Comparison of ENCODE assay signal across 23 cellular contexts in the genomic region with DNA sequence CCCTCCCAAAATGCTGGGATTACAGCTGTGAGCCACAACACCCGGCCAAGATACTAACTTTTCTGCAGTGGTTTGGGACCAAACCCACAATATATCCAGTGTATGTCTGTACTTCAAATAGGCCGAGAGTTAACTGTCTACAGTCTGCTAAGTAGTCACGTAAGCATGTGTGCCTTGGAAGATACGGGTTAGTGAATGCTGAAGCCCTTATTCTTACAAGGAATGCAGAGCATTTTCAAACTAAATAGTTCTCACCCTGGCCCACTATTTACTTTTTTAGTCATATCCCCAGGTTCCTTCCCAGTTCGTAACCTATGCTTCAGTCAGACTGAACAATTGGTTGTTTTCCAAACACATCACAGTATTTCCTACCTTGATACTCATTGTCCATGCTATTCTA.
DNase-seq lines count a peak whose midpoint lies in the region; ATAC-seq, FAIRE-seq and TF ChIP-seq lines count a peak whose summit lies in the region.
"Had no signal": no experiment of that assay in that cellular context is flagged by ENCODE, and none has a peak within 500 bp of the region (broad histone marks: within the 10 kb centered on the region; RNA-seq: fewer than 3 reads in every experiment).

No MANE protein-coding gene starts in this region.

- no peak for TF ChIP-seq CTCF in HepG2 (CRISPR knock-in tag; IDR thresholded peaks at IDR 0.05)
- TF ChIP-seq CTCF in right lobe of liver (IDR thresholded peaks at IDR 0.05): no peak
- no peak for TF ChIP-seq CTCF in kidney epithelial cell (IDR thresholded peaks at IDR 0.05; ENCODE audit: insufficient read depth, low read length, poor library complexity, severe bottlenecking)
- no peak for TF ChIP-seq CTCF in progenitor cell of endocrine pancreas (IDR thresholded peaks at IDR 0.05; ENCODE audit: unreplicated experiment)

- TF ChIP-seq RAD21 in HepG2 (CRISPR knock-in tag; IDR thresholded peaks at IDR 0.05): no peak

- H3K4me3 ChIP-seq in HepG2 (replicated peaks in 1 of 3; ENCODE audit: insufficient read depth in 1 of 3, low read depth in 2 of 3, low read length in 3 of 3): no peak overlapping the region
- H3K4me3 ChIP-seq in right lobe of liver: no peak overlapping the region
- no peak overlapping the region for H3K4me3 ChIP-seq in kidney epithelial cell (ENCODE audit: low read depth, low read length)
- H3K4me3 ChIP-seq: transverse colon had no signal

- H3K9ac ChIP-seq in HepG2 (ENCODE audit: insufficient read depth, low read depth, low read length): no peak overlapping the region

- no peaks in the 10 kb centered on the region for H3K27me3 ChIP-seq in HepG2 (ENCODE audit: control insufficient read depth in 1 of 2, insufficient read depth in 2 of 2, low read length in 2 of 2)
- no peaks in the 10 kb centered on the region for H3K27me3 ChIP-seq in right lobe of liver
- no peaks in the 10 kb centered on the region for H3K27me3 ChIP-seq in kidney epithelial cell (ENCODE audit: control insufficient read depth, insufficient read depth, low read length)
- H3K27me3 ChIP-seq: neutrophil, transverse colon had no signal

- peak; percentile 54 for DNase-seq in HepG2 (ENCODE audit: low spot score)
- no peak for DNase-seq in right lobe of liver
- peak; percentile 57 for DNase-seq in brain pericyte (ENCODE audit: low read depth, low spot score)
- peak; percentile 58 for DNase-seq in kidney epithelial cell (ENCODE audit: low read depth)
- no peak for DNase-seq in NCI-H1105 (lab: John Stamatoyannopoulos, UW)
- no peak for DNase-seq in NCI-H446 (lab: John Stamatoyannopoulos, UW)
- DNase-seq in hepatic stellate cell (ENCODE audit: low spot score): no peak
- DNase-seq in progenitor cell of endocrine pancreas (ENCODE audit: low spot score, unreplicated experiment): no peak
- DNase-seq: activated CD4-positive, alpha-beta T cell treated with anti-CD3 and anti-CD28 coated beads for 48 hours; activated CD8-positive, alpha-beta memory T cell treated with anti-CD3 and anti-CD28 coated beads, Interleukin-2, amount 50 U/mL, for 48 hours; activated naive CD4-positive, alpha-beta T cell treated with anti-CD3 and anti-CD28 coated beads, Interleukin-2, amount 10 ng/mL, durations not matched to agents 7 days and 5 days; CD4-positive, alpha-beta memory T cell; GDM1; NCI-H1436; small intestine; stimulated activated naive B cell treated with anti-CD40 and anti-IgM and Interleukin-4, amounts not matched to agents 10 μg/mL and 1 μg/mL and 100 μg/mL, for 72 hours; T1000; transverse colon had no signal

- in situ Hi-C loops in HepG2 (cut with HindIII; ENCODE audit: extremely low pct_ligation_motif_present, low pct_unique_long_range_greater_than_20kb): no loop called here

- no peak for FAIRE-seq in HepG2 (lab: Jason Lieb, UNC)
- FAIRE-seq: A204.1, endometrium, small intestine had no signal

- CTCF ChIA-PET in HepG2 (lab: Yijun Ruan, JAX; ENCODE audit: low intra/inter-chr PET ratio, low total read pairs): no interaction called here

- no peak overlapping the region for H3K27ac ChIP-seq in HepG2 (ENCODE audit: extremely low read length, insufficient read depth, low read length)
- H3K27ac ChIP-seq in right lobe of liver: no peak overlapping the region
- H3K27ac ChIP-seq: HL-60, neutrophil, transverse colon had no signal

- H3K9me3 Mint-ChIP-seq in progenitor cell of endocrine pancreas (ENCODE audit: low read depth): peaks cover 4% of the 10 kb centered on the region
- H3K9me3 Mint-ChIP-seq: activated naive CD4-positive, alpha-beta T cell treated with anti-CD3 and anti-CD28 coated beads, Interleukin-2, amount 10 ng/mL, durations not matched to agents 7 days and 5 days; CD4-positive, alpha-beta memory T cell; central memory CD8-positive, alpha-beta T cell had no signal

- H3K27ac Mint-ChIP-seq in progenitor cell of endocrine pancreas: no peak overlapping the region
- H3K27ac Mint-ChIP-seq: activated naive CD4-positive, alpha-beta T cell treated with anti-CD3 and anti-CD28 coated beads, Interleukin-2, amount 10 ng/mL, durations not matched to agents 7 days and 5 days; CD4-positive, alpha-beta memory T cell had no signal

- H3K79me2 ChIP-seq in HepG2 (ENCODE audit: insufficient read depth, low read length): no peaks in the 10 kb centered on the region

- intact Hi-C loops in HepG2 (cut with micrococcal nuclease; ENCODE audit: unreplicated experiment) (no loop called here), right lobe of liver (cut with DNase I) (no loop called here)

- H4K20me1 ChIP-seq in HepG2 (ENCODE audit: insufficient read depth, low read length): no peaks in the 10 kb centered on the region

- H3K4me1 ChIP-seq in HepG2 (ENCODE audit: insufficient read depth, low read length): peaks cover 13% of the 10 kb centered on the region; the same call in 1 of the 2 replicates
- H3K4me1 ChIP-seq in right lobe of liver: no peaks in the 10 kb centered on the region

- no peak overlapping the region for H3K4me3 Mint-ChIP-seq in progenitor cell of endocrine pancreas (ENCODE audit: low read depth)
- H3K4me3 Mint-ChIP-seq: activated naive CD4-positive, alpha-beta T cell treated with anti-CD3 and anti-CD28 coated beads, Interleukin-2, amount 10 ng/mL, durations not matched to agents 7 days and 5 days; CD4-positive, alpha-beta memory T cell; central memory CD8-positive, alpha-beta T cell; stimulated activated naive B cell treated with anti-CD40 and anti-IgM and Interleukin-4, amounts not matched to agents 10 μg/mL and 1 μg/mL and 100 μg/mL, for 72 hours had no signal

- H3K36me3 Mint-ChIP-seq in progenitor cell of endocrine pancreas (ENCODE audit: insufficient read depth): peaks cover 11% of the 10 kb centered on the region

- no peak overlapping the region for H3K4me2 ChIP-seq in HepG2 (ENCODE audit: low read depth, low read length)

- H3K36me3 ChIP-seq in HepG2 (replicated peaks in 1 of 2; ENCODE audit: control insufficient read depth in 1 of 2, insufficient read depth in 2 of 2, low read length in 2 of 2) (peaks cover 1 to 6% of the 10 kb centered on the region in 2 experiments; a peak in 2 of 5 replicates), right lobe of liver (no peaks in the 10 kb centered on the region), kidney epithelial cell (ENCODE audit: control insufficient read depth, insufficient read depth, low read length) (no peaks in the 10 kb centered on the region)
- H3K36me3 ChIP-seq: transverse colon had no signal

- WGBS in HepG2 (ENCODE audit: low lambda C conversion rate): 77% methylated on average over 5 of the region's 5 CpGs
- WGBS in right lobe of liver (ENCODE audit: insufficient coverage, low coverage, low lambda C conversion rate, missing lambda C conversion rate): 92% methylated on average over 5 of the region's 5 CpGs

- H3K9me3 ChIP-seq in HepG2 (ENCODE audit: low read length) (no peaks in the 10 kb centered on the region), right lobe of liver (no peaks in the 10 kb centered on the region)
- H3K9me3 ChIP-seq: neutrophil, transverse colon had no signal

- POLR2A ChIA-PET in HepG2 (lab: Yijun Ruan, JAX): no interaction called here

- no TSS peak for BruUV-seq in HepG2 (replicated peaks; lab: Mats Ljungman, UMichigan)

- TF ChIP-seq POLR2A in HepG2 (IDR thresholded peaks at IDR 0.05; ENCODE audit: insufficient read depth in 1 of 2, low read depth in 2 of 2, low read length in 2 of 2): no peak
- TF ChIP-seq POLR2A in right lobe of liver (IDR thresholded peaks at IDR 0.05): no peak

- TF ChIP-seq EP300 in HepG2 (IDR thresholded peaks at IDR 0.05; ENCODE audit: low read depth in 2 of 2, low read length in 2 of 2) (no peak), HepG2 (CRISPR knock-in tag; IDR thresholded peaks at IDR 0.05; ENCODE audit: borderline replicate concordance) (no peak)

- H3K27me3 Mint-ChIP-seq in progenitor cell of endocrine pancreas: no peaks in the 10 kb centered on the region
- H3K27me3 Mint-ChIP-seq: activated naive CD4-positive, alpha-beta T cell treated with anti-CD3 and anti-CD28 coated beads, Interleukin-2, amount 10 ng/mL, durations not matched to agents 7 days and 5 days; CD4-positive, alpha-beta memory T cell; central memory CD8-positive, alpha-beta T cell; stimulated activated naive B cell treated with anti-CD40 and anti-IgM and Interleukin-4, amounts not matched to agents 10 μg/mL and 1 μg/mL and 100 μg/mL, for 72 hours had no signal

- no peak overlapping the region for H2AFZ ChIP-seq in HepG2 (ENCODE audit: low read length)

- peaks cover 6% of the 10 kb centered on the region for H3K4me1 Mint-ChIP-seq in progenitor cell of endocrine pancreas (ENCODE audit: low read depth)
- H3K4me1 Mint-ChIP-seq: activated naive CD4-positive, alpha-beta T cell treated with anti-CD3 and anti-CD28 coated beads, Interleukin-2, amount 10 ng/mL, durations not matched to agents 7 days and 5 days; central memory CD8-positive, alpha-beta T cell had no signal

- ATAC-seq in HepG2: no peak; the same call in 2 of the 3 replicates
- no peak for ATAC-seq in right lobe of liver
- ATAC-seq: stimulated activated naive B cell treated with anti-CD40 and anti-IgM and Interleukin-4, amounts not matched to agents 10 μg/mL and 1 μg/mL and 100 μg/mL, for 72 hours had no signal

TF ChIP-seq in HepG2, 621 proteins besides CTCF, POLR2A, EP300 and RAD21 (continues in another document):
- TF ChIP-seq FOSL1 (CRISPR knock-in tag; IDR thresholded peaks at IDR 0.05; ENCODE audit: borderline replicate concordance) (0 out of 2 replicates have a peak, but pooled peaks have one; percentile 26), RFXAP (CRISPR knock-in tag; IDR thresholded peaks at IDR 0.05; ENCODE audit: borderline replicate concordance) (no peak), SOX5 (CRISPR knock-in tag; IDR thresholded peaks at IDR 0.05; ENCODE audit: borderline replicate concordance) (peak; percentile 57; the same call in 1 of the 2 replicates)
- TF ChIP-seq, protein P1, sequence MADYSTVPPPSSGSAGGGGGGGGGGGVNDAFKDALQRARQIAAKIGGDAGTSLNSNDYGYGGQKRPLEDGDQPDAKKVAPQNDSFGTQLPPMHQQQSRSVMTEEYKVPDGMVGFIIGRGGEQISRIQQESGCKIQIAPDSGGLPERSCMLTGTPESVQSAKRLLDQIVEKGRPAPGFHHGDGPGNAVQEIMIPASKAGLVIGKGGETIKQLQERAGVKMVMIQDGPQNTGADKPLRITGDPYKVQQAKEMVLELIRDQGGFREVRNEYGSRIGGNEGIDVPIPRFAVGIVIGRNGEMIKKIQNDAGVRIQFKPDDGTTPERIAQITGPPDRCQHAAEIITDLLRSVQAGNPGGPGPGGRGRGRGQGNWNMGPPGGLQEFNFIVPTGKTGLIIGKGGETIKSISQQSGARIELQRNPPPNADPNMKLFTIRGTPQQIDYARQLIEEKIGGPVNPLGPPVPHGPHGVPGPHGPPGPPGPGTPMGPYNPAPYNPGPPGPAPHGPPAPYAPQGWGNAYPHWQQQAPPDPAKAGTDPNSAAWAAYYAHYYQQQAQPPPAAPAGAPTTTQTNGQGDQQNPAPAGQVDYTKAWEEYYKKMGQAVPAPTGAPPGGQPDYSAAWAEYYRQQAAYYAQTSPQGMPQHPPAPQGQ (CRISPR knock-in tag; IDR thresholded peaks at IDR 0.05; ENCODE audit: borderline replicate concordance): no peak
- TF ChIP-seq, protein P2, sequence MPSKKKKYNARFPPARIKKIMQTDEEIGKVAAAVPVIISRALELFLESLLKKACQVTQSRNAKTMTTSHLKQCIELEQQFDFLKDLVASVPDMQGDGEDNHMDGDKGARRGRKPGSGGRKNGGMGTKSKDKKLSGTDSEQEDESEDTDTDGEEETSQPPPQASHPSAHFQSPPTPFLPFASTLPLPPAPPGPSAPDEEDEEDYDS (CRISPR knock-in tag; IDR thresholded peaks at IDR 0.05): no peak

Comparison
In these comparisons a context has a peak if more than half of its experiments do, and no peak if none do; other contexts are left out.
1. DNase-seq: peak in HepG2 (single experiment), brain pericyte (single experiment) and kidney epithelial cell (single experiment); none in right lobe of liver (0 of 3), NCI-H1105 (single experiment), NCI-H446 (0 of 2), hepatic stellate cell (single experiment) and progenitor cell of endocrine pancreas (single experiment).